Comparison of ENCODE assay signal across 8 cellular contexts in genomic region chr6:95576621-95577316, GRCh38. TPM values are rescaled to one million over a fixed set of nuclear protein-coding genes. Genes with fewer than 3 reads are reported as not detected.
DNase-seq lines count a peak whose midpoint lies in the region; ATAC-seq and TF ChIP-seq lines count a peak whose summit lies in the region.

No MANE protein-coding gene starts in this region.

- intact Hi-C loops in Calu3 (cut with micrococcal nuclease; ENCODE audit: unreplicated experiment), result loop anchor here (5.0 to 10.0 kb wide), 3 partner anchors 111 to 508 kb away; no protein-coding TSS in a partner anchor

- peak overlapping the region; percentile 83 for H3K4me3 ChIP-seq in HL-60 (replicated peaks; ENCODE audit: insufficient read depth, low read length)
- peak overlapping the region; percentile 78 for H3K4me3 ChIP-seq in WERI-Rb-1 (ENCODE audit: low read depth, low read length)

- no peaks in the 10 kb centered on the region for H3K27me3 ChIP-seq in HL-60 (ENCODE audit: insufficient read depth, poor library complexity, severe bottlenecking)
- no peaks in the 10 kb centered on the region for H3K27me3 ChIP-seq in WERI-Rb-1 (ENCODE audit: insufficient read depth, low read depth, severe bottlenecking)

- H3K36me3 Mint-ChIP-seq in Calu3 (ENCODE audit: insufficient read depth, unreplicated experiment), result peaks cover 22% of the 10 kb centered on the region

- H3K4me1 Mint-ChIP-seq in Calu3 (ENCODE audit: low read depth, unreplicated experiment), result peaks cover 15% of the 10 kb centered on the region

- H3K9me3 Mint-ChIP-seq in Calu3 (ENCODE audit: low read depth, unreplicated experiment), result no peaks in the 10 kb centered on the region

- H3K9me3 ChIP-seq in WERI-Rb-1 (ENCODE audit: severe bottlenecking), result no peaks in the 10 kb centered on the region

- CTCF ChIA-PET in Calu3 (lab: Charles Lee), result interaction anchor here (1.4 kb wide), 1 partner anchor 7 kb away, joined by 3 read pairs; no protein-coding TSS in a partner anchor

- DNase-seq in Calu3 (no peak), HL-60 (ENCODE audit: low read depth in 1 of 2, low spot score in 1 of 2) (peak in 1 of 2 experiments; percentile 33), WERI-Rb-1 (no peak), foreskin melanocyte (peak; percentile 38), pons (ENCODE audit: low spot score) (peak; percentile 59), epidermal melanocyte (ENCODE audit: insufficient read length, low spot score) (no peak), NCI-H446 (lab: John Stamatoyannopoulos, UW) (no peak)

- H3K27ac ChIP-seq in HL-60 (replicated peaks), result peak overlapping the region; percentile 89
- peak overlapping the region; percentile 93 for H3K27ac ChIP-seq in WERI-Rb-1

- no peaks in the 10 kb centered on the region for H3K36me3 ChIP-seq in WERI-Rb-1

- TF ChIP-seq CTCF in Calu3 (IDR thresholded peaks at IDR 0.05; ENCODE audit: unreplicated experiment), result no peak
- TF ChIP-seq CTCF in HL-60 (IDR thresholded peaks at IDR 0.05; ENCODE audit: insufficient read depth, low read length), result no peak
- no peak for TF ChIP-seq CTCF in WERI-Rb-1 (IDR thresholded peaks at IDR 0.05; ENCODE audit: low read depth, low read length)

- no peaks in the 10 kb centered on the region for H3K27me3 Mint-ChIP-seq in Calu3 (ENCODE audit: unreplicated experiment)

- BruUV-seq in Calu3 (replicated peaks; lab: Mats Ljungman, UMichigan), result TSS peak; percentile 58

- peak overlapping the region; percentile 38 for H3K27ac Mint-ChIP-seq in Calu3 (ENCODE audit: unreplicated experiment)

- peak; percentile 39 for ATAC-seq in GM19395 (IDR thresholded peaks at IDR 0.05; ENCODE audit: unreplicated experiment)

- H3K4me3 Mint-ChIP-seq in Calu3 (ENCODE audit: low read depth, unreplicated experiment), result peak overlapping the region; percentile 93

RNA-seq across cellular contexts. Expression of gene MANEA, which starts 0.6 kb away (rescaled TPM):
- 12.4 and 22.6 TPM in 2 replicates for total RNA-seq in Calu3 (2022)

Comparison
In these comparisons a context has a peak if more than half of its experiments do, and no peak if none do; other contexts are left out.
1. DNase-seq: peak in foreskin melanocyte (single experiment) and pons (single experiment); none in Calu3 (single experiment), WERI-Rb-1 (single experiment), epidermal melanocyte (single experiment) and NCI-H446 (0 of 2).